In genomic region chr1:101181930-101182329, GRCh38 we compare ENCODE assay signal across 1 cellular context.
TF ChIP-seq lines count a peak whose summit lies in the region.

No MANE protein-coding gene starts in this region.

TF ChIP-seq in H1, 55 proteins besides CTCF, POLR2A, EP300 and RAD21 (continued from another document):
- no peak for TF ChIP-seq GABPA (IDR thresholded peaks at IDR 0.05; ENCODE audit: borderline replicate concordance, insufficient read depth, low read length)
- no peak for TF ChIP-seq SRF (IDR thresholded peaks at IDR 0.05; ENCODE audit: low read depth, low read length)
- TF ChIP-seq SUZ12 (IDR thresholded peaks at IDR 0.05; ENCODE audit: low read length): no peak
- TF ChIP-seq E2F6 (IDR thresholded peaks at IDR 0.05): no peak
- TF ChIP-seq BRCA1 (IDR thresholded peaks at IDR 0.05; ENCODE audit: low read depth, low read length): no peak
- no peak for TF ChIP-seq CREB1 (IDR thresholded peaks at IDR 0.05)
- TF ChIP-seq RXRA (IDR thresholded peaks at IDR 0.05; ENCODE audit: insufficient read depth, low read depth, low read length): no peak
- no peak for TF ChIP-seq KDM4A (IDR thresholded peaks at IDR 0.05; ENCODE audit: low read depth, low read length, severe bottlenecking)
